In genomic region chr17:17328251-17328650, GRCh38 we compare ENCODE assay signal across 15 cellular contexts. TPM values are rescaled to one million over a fixed set of nuclear protein-coding genes. Genes with fewer than 3 reads are reported as not detected.
A peak's percentile ranks its signal among the peaks of the same experiment; 100 is the strongest.
DNase-seq lines count a peak whose midpoint lies in the region; ATAC-seq, FAIRE-seq and TF ChIP-seq lines count a peak whose summit lies in the region.
"Had no signal": no experiment of that assay in that cellular context is flagged by ENCODE, and none has a peak within 500 bp of the region (broad histone marks: within the 10 kb centered on the region; RNA-seq: fewer than 3 reads in every experiment).

No MANE protein-coding gene starts in this region.

- peak; percentile 13 for FAIRE-seq in HTR-8/SVneo (lab: Jason Lieb, UNC)
- FAIRE-seq: A549, HepG2 had no signal

- H3K27me3 ChIP-seq in osteoblast (ENCODE audit: insufficient read depth, low read length) (no peaks in the 10 kb centered on the region), aorta (ENCODE audit: control insufficient read depth in 1 of 2, insufficient read depth in 2 of 2, low read length in 1 of 2) (no peaks in the 10 kb centered on the region), colonic mucosa (no peaks in the 10 kb centered on the region)

- ATAC-seq in aorta (ENCODE audit: low FRiP score) (no peak), HG02981 (IDR thresholded peaks at IDR 0.05; ENCODE audit: unreplicated experiment) (no peak), GM18907 (IDR thresholded peaks at IDR 0.05; ENCODE audit: unreplicated experiment) (no peak)
- ATAC-seq: CD8-positive, alpha-beta T cell; GM23338; HepG2 had no signal

- H3K36me3 ChIP-seq in osteoblast (ENCODE audit: insufficient read depth, low read length) (no peaks in the 10 kb centered on the region), aorta (ENCODE audit: control insufficient read depth in 1 of 2, insufficient read depth in 2 of 2, low read length in 1 of 2) (no peaks in the 10 kb centered on the region), colonic mucosa (no peaks in the 10 kb centered on the region)

- no peak overlapping the region for H3K27ac ChIP-seq in osteoblast (ENCODE audit: low read depth, low read length)
- H3K27ac ChIP-seq in aorta (ENCODE audit: low read depth in 1 of 2, low read length in 2 of 2), result no peak overlapping the region
- no peak overlapping the region for H3K27ac ChIP-seq in colonic mucosa
- H3K27ac ChIP-seq: A549 had no signal

- intact Hi-C loops in aorta (cut with DNase I), result no loop called here
- intact Hi-C loops in colonic mucosa (cut with DNase I), result no loop called here

- TF ChIP-seq CTCF in osteoblast (IDR thresholded peaks at IDR 0.05; ENCODE audit: extremely low read depth, low read depth, low read length) (no peak), colonic mucosa (IDR thresholded peaks at IDR 0.05) (no peak)

- H3K79me2 ChIP-seq in osteoblast (ENCODE audit: insufficient read depth, low read length), result no peaks in the 10 kb centered on the region

- no peak overlapping the region for H3K4me2 ChIP-seq in osteoblast (ENCODE audit: insufficient read depth, low read length)
- H3K4me2 ChIP-seq: A549, GM23338 had no signal

- peaks cover 6% of the 10 kb centered on the region for H3K4me1 ChIP-seq in osteoblast (ENCODE audit: insufficient read depth, low read length)
- no peaks in the 10 kb centered on the region for H3K4me1 ChIP-seq in aorta (ENCODE audit: control insufficient read depth in 1 of 2, insufficient read depth in 2 of 2, low read length in 2 of 2)
- no peaks in the 10 kb centered on the region for H3K4me1 ChIP-seq in colonic mucosa
- H3K4me1 ChIP-seq: A549 had no signal

- H3K9me3 ChIP-seq in osteoblast (ENCODE audit: low read depth, low read length) (no peaks in the 10 kb centered on the region), aorta (ENCODE audit: control insufficient read depth, low read length) (no peaks in the 10 kb centered on the region), colonic mucosa (no peaks in the 10 kb centered on the region)
- H3K9me3 ChIP-seq: A549 had no signal

- no peak overlapping the region for H2AFZ ChIP-seq in osteoblast (ENCODE audit: low read length)
- H2AFZ ChIP-seq: GM23338 had no signal

- H3K9ac ChIP-seq in colonic mucosa (ENCODE audit: low read depth in 2 of 2, low read length in 2 of 2), result no peak overlapping the region

- no peaks in the 10 kb centered on the region for H4K20me1 ChIP-seq in osteoblast (ENCODE audit: insufficient read depth, low read length)

- no peak overlapping the region for H3K4me3 ChIP-seq in osteoblast (ENCODE audit: insufficient read depth, low read length)
- no peak overlapping the region for H3K4me3 ChIP-seq in aorta (ENCODE audit: low read length in 2 of 2)
- H3K4me3 ChIP-seq in colonic mucosa, result no peak overlapping the region
- H3K4me3 ChIP-seq: A549, GM23338 had no signal

- DNase-seq in HTR-8/SVneo (ENCODE audit: insufficient read length, low spot score) (no peak), germinal center (ENCODE audit: low spot score) (peak; percentile 0), osteoblast (ENCODE audit: insufficient read length, low spot score, missing footprints) (peak; percentile 51), aorta (peak; percentile 9 to 14), colonic mucosa (no peak)
- DNase-seq: CD8-positive, alpha-beta T cell; COR-L47; DMS53; GF-D8; H7 had no signal

- 84 to 89% methylated on average over 8 of the region's 8 CpGs for WGBS in aorta, 2 donors

RNA-seq across cellular contexts. Expression of gene NT5M, which starts 25.1 kb away (rescaled TPM):
- total RNA-seq in osteoblast (0.36 and 1.2 TPM in 2 replicates), aorta (1 to 10 TPM; 1.2 to 2.2 TPM), colonic mucosa (1 to 10 TPM; 1.2 to 1.3 TPM)
- polyA plus RNA-seq in aorta, result 1 to 10 TPM in 1 of 2 donors, not detected in 1; 1.6 TPM

RNA-seq across cellular contexts. Expression of gene COPS3, which starts 47.2 kb away (rescaled TPM):
- total RNA-seq in osteoblast (76.0 and 78.5 TPM in 2 replicates), aorta (10 to 100 TPM; 39.2 to 40.3 TPM), colonic mucosa (10 to 100 TPM; 43.9 to 60.4 TPM)
- polyA plus RNA-seq in aorta, result 10 to 100 TPM; 32.5 to 39.3 TPM

Comparison
In these comparisons a context has a peak if more than half of its experiments do, and no peak if none do; other contexts are left out.
1. DNase-seq: peak in germinal center (single experiment), osteoblast (single experiment) and aorta (2 of 2); none in HTR-8/SVneo (single experiment) and colonic mucosa (single experiment).